ENCODE assay signal across 1 cellular context in genomic region chr22:15721884-15722283, GRCh38. TPM values are rescaled to one million over a fixed set of nuclear protein-coding genes. Genes with fewer than 3 reads are reported as not detected.
"Had no signal": no experiment of that assay in that cellular context is flagged by ENCODE, and none has a peak within 500 bp of the region (broad histone marks: within the 10 kb centered on the region; RNA-seq: fewer than 3 reads in every experiment).

No MANE protein-coding gene starts in this region.

RNA-seq across cellular contexts. Expression of gene POTEH, which starts 32.1 kb away (rescaled TPM):
- total RNA-seq: G401 had no signal
